8 cellular contexts compared by ENCODE assay signal in genomic region chr10:61943699-61944444, GRCh38. TPM values are rescaled to one million over a fixed set of nuclear protein-coding genes. Genes with fewer than 3 reads are reported as not detected.
DNase-seq lines count a peak whose midpoint lies in the region; ATAC-seq lines count a peak whose summit lies in the region.

No MANE protein-coding gene starts in this region.

- peak overlapping the region; percentile 74 for H3K4me3 Mint-ChIP-seq in activated naive CD4-positive, alpha-beta T cell treated with anti-CD3 and anti-CD28 coated beads, Interleukin-2, amount 50 U/mL, for 24 hours

- peaks cover 64% of the 10 kb centered on the region for H3K4me1 Mint-ChIP-seq in activated naive CD4-positive, alpha-beta T cell treated with anti-CD3 and anti-CD28 coated beads, Interleukin-2, amount 50 U/mL, for 24 hours

- peak; percentile 57 for DNase-seq in A172 (ENCODE audit: low spot score)
- DNase-seq in left ventricle myocardium superior = no peak
- no peak for DNase-seq in stimulated activated naive CD8-positive, alpha-beta T cell treated with anti-CD3 and anti-CD28 coated beads, Interleukin-15, Interleukin-2, amounts not matched to agents 100 U/mL and 50 U/mL, for 24 hours
- DNase-seq in NCI-H1930 (lab: John Stamatoyannopoulos, UW) = no peak
- no peak for DNase-seq in NCI-H1694 (lab: John Stamatoyannopoulos, UW)

- intact Hi-C loops in left ventricle myocardium superior (cut with micrococcal nuclease) = no loop called here

- peak; percentile 60 for ATAC-seq in GM18868 (IDR thresholded peaks at IDR 0.05; ENCODE audit: unreplicated experiment)
- ATAC-seq in HG03378 (IDR thresholded peaks at IDR 0.05; ENCODE audit: unreplicated experiment) = peak; percentile 49
- peak; percentile 56 for ATAC-seq in left ventricle myocardium superior
- ATAC-seq in stimulated activated naive CD8-positive, alpha-beta T cell treated with anti-CD3 and anti-CD28 coated beads, Interleukin-15, Interleukin-2, amounts not matched to agents 100 U/mL and 50 U/mL, for 24 hours = peak; percentile 78

- peak overlapping the region; percentile 99 for H3K27ac Mint-ChIP-seq in activated naive CD4-positive, alpha-beta T cell treated with anti-CD3 and anti-CD28 coated beads, Interleukin-2, amount 50 U/mL, for 24 hours

- H3K27me3 Mint-ChIP-seq in activated naive CD4-positive, alpha-beta T cell treated with anti-CD3 and anti-CD28 coated beads, Interleukin-2, amount 50 U/mL, for 24 hours = no peaks in the 10 kb centered on the region

- H3K36me3 Mint-ChIP-seq in activated naive CD4-positive, alpha-beta T cell treated with anti-CD3 and anti-CD28 coated beads, Interleukin-2, amount 50 U/mL, for 24 hours = peaks cover 32% of the 10 kb centered on the region

- peaks cover 5% of the 10 kb centered on the region for H3K9me3 Mint-ChIP-seq in activated naive CD4-positive, alpha-beta T cell treated with anti-CD3 and anti-CD28 coated beads, Interleukin-2, amount 50 U/mL, for 24 hours

RNA-seq across cellular contexts. Expression of gene ARID5B, which starts 42.4 kb away (rescaled TPM):
- 17.6 and 18.0 TPM in 2 replicates for total RNA-seq in A172 (2014; rRNA removed; shearing (Covaris generic))
- total RNA-seq in left ventricle myocardium superior = 12.9 TPM
